In genomic region chr4:41752081-41752836, GRCh38 we compare ENCODE assay signal across 19 cellular contexts. TPM values are rescaled to one million over a fixed set of nuclear protein-coding genes. Genes with fewer than 3 reads are reported as not detected.
DNase-seq lines count a peak whose midpoint lies in the region; ATAC-seq and TF ChIP-seq lines count a peak whose summit lies in the region.
"Had no signal": no experiment of that assay in that cellular context is flagged by ENCODE, and none has a peak within 500 bp of the region (broad histone marks: within the 10 kb centered on the region; RNA-seq: fewer than 3 reads in every experiment).

No MANE protein-coding gene starts in this region.

- no peak for DNase-seq in BE2C
- no peak for DNase-seq in NT2/D1 (ENCODE audit: low read depth, low spot score)
- DNase-seq in endothelial cell (ENCODE audit: low spot score): no peak
- DNase-seq in neural progenitor cell (ENCODE audit: low spot score): no peak
- no peak for DNase-seq in body of pancreas
- no peak for DNase-seq in MV-4-11 (lab: John Stamatoyannopoulos, UW)
- DNase-seq in NCI-H524 (lab: John Stamatoyannopoulos, UW): no peak
- DNase-seq: CD8-positive, alpha-beta memory T cell; DMS79 treated with DMSO at 0.1 percent for 48 hours; Karpas-422; NCI-H187 treated with DMSO at 0.1 percent for 48 hours; NCI-H446 treated with DMSO at 0.1 percent for 48 hours; NCI-H774; T-cell had no signal

- peak overlapping the region; percentile 5 for H3K27ac Mint-ChIP-seq in endothelial cell (ENCODE audit: unreplicated experiment)
- H3K27ac Mint-ChIP-seq in neural progenitor cell: no peak overlapping the region
- H3K27ac Mint-ChIP-seq: CD8-positive, alpha-beta memory T cell; T-cell had no signal

- H3K36me3 Mint-ChIP-seq in endothelial cell (ENCODE audit: low read depth, unreplicated experiment): peaks cover 3% of the 10 kb centered on the region
- H3K36me3 Mint-ChIP-seq in neural progenitor cell: no peaks in the 10 kb centered on the region
- H3K36me3 Mint-ChIP-seq: CD8-positive, alpha-beta memory T cell; T-cell had no signal

- H3K79me2 ChIP-seq in neural progenitor cell (ENCODE audit: low read depth): no peaks in the 10 kb centered on the region

- peaks cover 30% of the 10 kb centered on the region for H3K27me3 Mint-ChIP-seq in endothelial cell (ENCODE audit: unreplicated experiment)
- peaks cover 94% of the 10 kb centered on the region for H3K27me3 Mint-ChIP-seq in neural progenitor cell (ENCODE audit: insufficient read depth, low read depth)

- H2AFZ ChIP-seq in neural progenitor cell (replicated peaks): no peak overlapping the region

- H3K4me1 Mint-ChIP-seq in endothelial cell (ENCODE audit: unreplicated experiment) (peaks cover 29% of the 10 kb centered on the region), neural progenitor cell (peaks cover 34% of the 10 kb centered on the region)
- H3K4me1 Mint-ChIP-seq: CD8-positive, alpha-beta memory T cell had no signal

- H3K36me3 ChIP-seq in BE2C (peaks cover 3% of the 10 kb centered on the region), NT2/D1 (ENCODE audit: insufficient read depth, insufficient read length, low read length) (no peaks in the 10 kb centered on the region), neural progenitor cell (no peaks in the 10 kb centered on the region), body of pancreas (replicated peaks in 1 of 2; ENCODE audit: insufficient read depth in 1 of 2, low read depth in 2 of 2) (no peaks in the 10 kb centered on the region)
- H3K36me3 ChIP-seq: BLaER1 had no signal

- TF ChIP-seq POLR2A in body of pancreas (IDR thresholded peaks at IDR 0.05): no peak

- H3K4me3 ChIP-seq in BE2C (ENCODE audit: low read depth, low read length): peak overlapping the region; percentile 72
- H3K4me3 ChIP-seq in NT2/D1 (ENCODE audit: insufficient read length, low read depth): peak overlapping the region; percentile 46
- peak overlapping the region; percentile 11 for H3K4me3 ChIP-seq in neural progenitor cell
- no peak overlapping the region for H3K4me3 ChIP-seq in body of pancreas
- H3K4me3 ChIP-seq: BLaER1 had no signal

- WGBS in body of pancreas, 2 donors: 11 to 19% methylated on average over 10 of the region's 10 CpGs

- H3K27ac ChIP-seq in neural progenitor cell (no peak overlapping the region), body of pancreas (no peak overlapping the region)
- H3K27ac ChIP-seq: BLaER1 had no signal

- H3F3A ChIP-seq in neural progenitor cell (ENCODE audit: low read depth): peaks cover 49% of the 10 kb centered on the region

- peaks cover 75% of the 10 kb centered on the region for H4K20me1 ChIP-seq in neural progenitor cell (ENCODE audit: low read depth)
- H4K20me1 ChIP-seq: BLaER1 had no signal

- intact Hi-C loops in body of pancreas (cut with DNase I): no loop called here

- peak overlapping the region; percentile 71 for H3K4me2 ChIP-seq in neural progenitor cell

- no peaks in the 10 kb centered on the region for H3K9me3 Mint-ChIP-seq in endothelial cell (ENCODE audit: unreplicated experiment)
- H3K9me3 Mint-ChIP-seq in neural progenitor cell: peaks cover 2% of the 10 kb centered on the region
- H3K9me3 Mint-ChIP-seq: T-cell had no signal

- no peak for ATAC-seq in body of pancreas
- ATAC-seq in HG02938 (IDR thresholded peaks at IDR 0.05; ENCODE audit: unreplicated experiment): no peak
- ATAC-seq: Panc1, T-cell had no signal

- H3K9me3 ChIP-seq in BE2C (no peaks in the 10 kb centered on the region), NT2/D1 (ENCODE audit: insufficient read depth, low read length) (no peaks in the 10 kb centered on the region), neural progenitor cell (ENCODE audit: low read depth) (no peaks in the 10 kb centered on the region), body of pancreas (no peaks in the 10 kb centered on the region)

- H3K4me3 Mint-ChIP-seq in endothelial cell (ENCODE audit: unreplicated experiment) (peak overlapping the region; percentile 60), neural progenitor cell (no peak overlapping the region)
- H3K4me3 Mint-ChIP-seq: CD8-positive, alpha-beta memory T cell; T-cell had no signal

- H3K27me3 ChIP-seq in BE2C: no peaks in the 10 kb centered on the region
- H3K27me3 ChIP-seq in NT2/D1 (ENCODE audit: insufficient read depth, insufficient read length): peaks cover 93% of the 10 kb centered on the region
- peaks cover 100% of the 10 kb centered on the region for H3K27me3 ChIP-seq in neural progenitor cell
- peaks cover 0 to 17% of the 10 kb centered on the region in 2 donors for H3K27me3 ChIP-seq in body of pancreas

- TF ChIP-seq CTCF in BE2C (IDR thresholded peaks at IDR 0.05; ENCODE audit: low read depth, low read length) (no peak), endothelial cell (IDR thresholded peaks at IDR 0.05; ENCODE audit: unreplicated experiment) (no peak), neural progenitor cell (IDR thresholded peaks at IDR 0.05) (no peak), body of pancreas (IDR thresholded peaks at IDR 0.05) (no peak)

- H3K9ac ChIP-seq in NT2/D1 (ENCODE audit: insufficient read length, low read depth) (no peak overlapping the region), neural progenitor cell (no peak overlapping the region)
- H3K9ac ChIP-seq: BLaER1 had no signal

- H3K4me1 ChIP-seq in BE2C (peaks cover 34% of the 10 kb centered on the region), NT2/D1 (ENCODE audit: insufficient read depth, insufficient read length) (peaks cover 4% of the 10 kb centered on the region), neural progenitor cell (peaks cover 46% of the 10 kb centered on the region), body of pancreas (peaks cover 10% of the 10 kb centered on the region)

RNA-seq across cellular contexts. Expression of gene PHOX2B, which starts 3.7 kb away (rescaled TPM):
- polyA plus RNA-seq in BE2C (2012; ENCODE audit: insufficient read depth, insufficient read length, low read depth): 33.5 TPM
- not detected for total RNA-seq in endothelial cell (ENCODE audit: unreplicated experiment)
- total RNA-seq in neural progenitor cell (ENCODE audit: low replicate concordance): not detected in 2 replicates
- total RNA-seq in body of pancreas: not detected
- total RNA-seq: A172; CD8-positive, alpha-beta memory T cell; SK-MEL-5; T-cell had no signal
- polyA plus RNA-seq: CD8-positive, alpha-beta memory T cell had no signal

Comparison
In these comparisons a context has a peak if more than half of its experiments do, and no peak if none do; other contexts are left out.
1. H3K4me3 ChIP-seq: peak in BE2C (single experiment), NT2/D1 (single experiment) and neural progenitor cell (single experiment); none in body of pancreas (0 of 2).